ENCODE assay signal across 8 cellular contexts in the genomic region with DNA sequence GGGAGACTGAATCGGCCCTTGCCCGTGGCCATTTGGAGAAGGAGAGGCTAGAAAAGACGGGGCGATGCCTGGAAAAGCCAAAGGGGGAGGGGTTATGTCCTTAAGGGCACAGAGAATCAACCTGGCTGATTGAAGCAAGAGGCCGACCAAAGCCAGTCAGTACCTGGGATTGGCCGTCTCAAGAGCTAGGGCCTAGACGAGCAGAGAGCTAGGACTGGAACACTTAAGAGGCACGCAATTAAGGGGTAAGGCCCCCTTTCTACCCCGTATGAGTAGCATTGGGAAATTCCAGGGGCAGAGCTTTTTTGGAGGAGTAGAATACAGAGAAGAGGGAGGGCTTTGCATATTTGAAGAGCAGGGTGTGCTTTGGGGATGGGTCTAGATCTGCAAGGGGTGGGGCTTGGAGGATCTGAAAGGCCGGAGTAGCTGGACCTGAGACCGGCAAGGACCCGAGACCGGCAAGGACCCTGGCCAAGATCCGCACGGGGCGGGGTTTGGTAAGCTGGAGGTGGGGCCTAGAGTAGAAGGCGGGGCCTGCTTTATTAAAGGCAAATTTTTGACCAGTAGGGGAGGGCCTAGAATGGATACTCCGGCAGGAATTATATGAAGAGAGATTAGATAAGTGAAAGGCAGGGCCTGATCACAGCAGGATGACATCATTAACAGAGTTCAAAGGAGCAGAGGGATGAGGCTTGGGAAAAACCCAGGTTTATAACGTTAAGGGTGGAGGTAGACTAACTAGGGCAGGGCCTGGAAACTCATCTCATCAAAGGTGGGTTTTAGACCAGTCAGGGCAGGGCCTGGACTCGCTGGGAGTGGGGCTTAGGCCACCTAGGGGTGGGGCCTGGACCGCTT. TPM values are rescaled to one million over a fixed set of nuclear protein-coding genes. Genes with fewer than 3 reads are reported as not detected.
DNase-seq lines count a peak whose midpoint lies in the region; ATAC-seq and TF ChIP-seq lines count a peak whose summit lies in the region.

No MANE protein-coding gene starts in this region.

- CTCF ChIA-PET in CD4-positive, alpha-beta memory T cell (lab: Charles Lee; ENCODE audit: partially characterized antibody) = no interaction called here
- CTCF ChIA-PET in naive thymus-derived CD4-positive, alpha-beta T cell (lab: Charles Lee) = interaction anchor here (0.6 kb wide), 1 partner anchor 33 kb away, joined by 4 read pairs; no protein-coding TSS in a partner anchor

- H3K4me1 Mint-ChIP-seq in CD4-positive, alpha-beta memory T cell = peaks cover 13 to 43% (median 22%) of the 10 kb centered on the region in 4 donors
- H3K4me1 Mint-ChIP-seq in chondrocyte (ENCODE audit: low read depth) = peaks cover 19% of the 10 kb centered on the region
- H3K4me1 Mint-ChIP-seq in naive thymus-derived CD4-positive, alpha-beta T cell = peaks cover 14 to 41% (median 30%) of the 10 kb centered on the region in 7 donors
- peaks cover 7% of the 10 kb centered on the region for H3K4me1 Mint-ChIP-seq in stimulated activated memory B cell treated with anti-CD40 and anti-IgM and Interleukin-4, amounts not matched to agents 10 μg/mL and 1 μg/mL and 100 μg/mL, for 72 hours

- H3K9me3 Mint-ChIP-seq in CD4-positive, alpha-beta memory T cell = peaks cover 0 to 11% (median 9%) of the 10 kb centered on the region in 8 donors
- no peaks in the 10 kb centered on the region for H3K9me3 Mint-ChIP-seq in chondrocyte (ENCODE audit: low read depth)
- peaks cover 0 to 25% (median 9%) of the 10 kb centered on the region in 11 donors for H3K9me3 Mint-ChIP-seq in naive thymus-derived CD4-positive, alpha-beta T cell
- H3K9me3 Mint-ChIP-seq in stimulated activated memory B cell treated with anti-CD40 and anti-IgM and Interleukin-4, amounts not matched to agents 10 μg/mL and 1 μg/mL and 100 μg/mL, for 72 hours = peaks cover 27% of the 10 kb centered on the region

- H3K4me1 ChIP-seq in CD4-positive, alpha-beta memory T cell (ENCODE audit: insufficient read depth, low read length) = peaks cover 27% of the 10 kb centered on the region
- H3K4me1 ChIP-seq in naive thymus-derived CD4-positive, alpha-beta T cell (ENCODE audit: control insufficient read depth in 2 of 2, insufficient read depth in 2 of 2, low read length in 2 of 2) = peaks cover 0 to 5% of the 10 kb centered on the region in 2 donors

- ATAC-seq in naive thymus-derived CD4-positive, alpha-beta T cell = no peak
- ATAC-seq in HG03432 (IDR thresholded peaks at IDR 0.05; ENCODE audit: unreplicated experiment) = no peak
- no peak for ATAC-seq in stimulated activated memory B cell treated with anti-CD40 and anti-IgM and Interleukin-4, amounts not matched to agents 10 μg/mL and 1 μg/mL and 100 μg/mL, for 72 hours

- POLR2A ChIA-PET in CD4-positive, alpha-beta memory T cell (lab: Charles Lee; ENCODE audit: partially characterized antibody) = no interaction called here
- POLR2A ChIA-PET in naive thymus-derived CD4-positive, alpha-beta T cell (lab: Charles Lee) = no interaction called here

- TF ChIP-seq CTCF in chondrocyte (IDR thresholded peaks at IDR 0.05) = no peak

- peak overlapping the region in 3 of 7 donors; percentile 12 to 81 (median 19) for H3K27ac Mint-ChIP-seq in CD4-positive, alpha-beta memory T cell
- H3K27ac Mint-ChIP-seq in chondrocyte (ENCODE audit: unreplicated experiment) = no peak overlapping the region
- H3K27ac Mint-ChIP-seq in naive thymus-derived CD4-positive, alpha-beta T cell = peak overlapping the region in 2 of 9 donors; percentile 52 to 55
- no peak overlapping the region for H3K27ac Mint-ChIP-seq in stimulated activated memory B cell treated with anti-CD40 and anti-IgM and Interleukin-4, amounts not matched to agents 10 μg/mL and 1 μg/mL and 100 μg/mL, for 72 hours

- intact Hi-C loops in CD4-positive, alpha-beta memory T cell (cut with micrococcal nuclease) = no loop called here
- intact Hi-C loops in naive thymus-derived CD4-positive, alpha-beta T cell (cut with micrococcal nuclease) = no loop called here

- H3K9me3 ChIP-seq in CD4-positive, alpha-beta memory T cell (ENCODE audit: control insufficient read depth in 1 of 2, low read length in 2 of 2) = no peaks in the 10 kb centered on the region
- no peaks in the 10 kb centered on the region for H3K9me3 ChIP-seq in MG63
- H3K9me3 ChIP-seq in naive thymus-derived CD4-positive, alpha-beta T cell (ENCODE audit: control insufficient read depth in 2 of 3, low read length in 3 of 3) = peaks cover 0 to 4% (median 0%) of the 10 kb centered on the region in 3 experiments

- H3K27ac ChIP-seq in CD4-positive, alpha-beta memory T cell (ENCODE audit: low read depth, low read length) = no peak overlapping the region
- H3K27ac ChIP-seq in naive thymus-derived CD4-positive, alpha-beta T cell (ENCODE audit: low read depth, low read length) = no peak overlapping the region

- DNase-seq in CD4-positive, alpha-beta memory T cell = no peak
- DNase-seq in MG63 = peak; percentile 90
- DNase-seq in chondrocyte (ENCODE audit: low spot score) = no peak
- DNase-seq in naive thymus-derived CD4-positive, alpha-beta T cell = no peak
- no peak for DNase-seq in DMS79 treated with DMSO at 0.1 percent for 48 hours (lab: John Stamatoyannopoulos, UW)
- DNase-seq in NCI-H1436 treated with DMSO at 0.1 percent for 48 hours (lab: John Stamatoyannopoulos, UW) = no peak

- H3K4me3 ChIP-seq in CD4-positive, alpha-beta memory T cell (ENCODE audit: low read length in 2 of 2) = no peak overlapping the region
- H3K4me3 ChIP-seq in MG63 = peak overlapping the region; percentile 65
- no peak overlapping the region for H3K4me3 ChIP-seq in naive thymus-derived CD4-positive, alpha-beta T cell (ENCODE audit: low read length)

- H3K36me3 Mint-ChIP-seq in CD4-positive, alpha-beta memory T cell = peaks cover 0 to 4% of the 10 kb centered on the region in 2 donors
- peaks cover 7% of the 10 kb centered on the region for H3K36me3 Mint-ChIP-seq in chondrocyte (ENCODE audit: low read depth)
- peaks cover 3 to 15% (median 11%) of the 10 kb centered on the region in 5 donors for H3K36me3 Mint-ChIP-seq in naive thymus-derived CD4-positive, alpha-beta T cell
- H3K36me3 Mint-ChIP-seq in stimulated activated memory B cell treated with anti-CD40 and anti-IgM and Interleukin-4, amounts not matched to agents 10 μg/mL and 1 μg/mL and 100 μg/mL, for 72 hours = peaks cover 22% of the 10 kb centered on the region

- H3K27me3 Mint-ChIP-seq in CD4-positive, alpha-beta memory T cell = peaks cover 38 to 39% of the 10 kb centered on the region in 2 donors
- peaks cover 36% of the 10 kb centered on the region for H3K27me3 Mint-ChIP-seq in chondrocyte (ENCODE audit: low read depth)
- H3K27me3 Mint-ChIP-seq in naive thymus-derived CD4-positive, alpha-beta T cell = peaks cover 47 to 56% (median 50%) of the 10 kb centered on the region in 5 donors
- H3K27me3 Mint-ChIP-seq in stimulated activated memory B cell treated with anti-CD40 and anti-IgM and Interleukin-4, amounts not matched to agents 10 μg/mL and 1 μg/mL and 100 μg/mL, for 72 hours = peaks cover 60% of the 10 kb centered on the region

- H3K4me3 Mint-ChIP-seq in CD4-positive, alpha-beta memory T cell = peak overlapping the region; percentile 0 to 78 (median 66)
- peak overlapping the region; percentile 41 for H3K4me3 Mint-ChIP-seq in chondrocyte (ENCODE audit: unreplicated experiment)
- H3K4me3 Mint-ChIP-seq in naive thymus-derived CD4-positive, alpha-beta T cell = peak overlapping the region; percentile 39 to 82 (median 66)
- H3K4me3 Mint-ChIP-seq in stimulated activated memory B cell treated with anti-CD40 and anti-IgM and Interleukin-4, amounts not matched to agents 10 μg/mL and 1 μg/mL and 100 μg/mL, for 72 hours = no peak overlapping the region

- H3K36me3 ChIP-seq in CD4-positive, alpha-beta memory T cell (ENCODE audit: insufficient read depth, low read length) = no peaks in the 10 kb centered on the region
- H3K36me3 ChIP-seq in MG63 = no peaks in the 10 kb centered on the region
- H3K36me3 ChIP-seq in naive thymus-derived CD4-positive, alpha-beta T cell (ENCODE audit: control insufficient read depth in 2 of 3, insufficient read depth in 3 of 3, low read length in 3 of 3) = no peaks in the 10 kb centered on the region

- H3K27me3 ChIP-seq in CD4-positive, alpha-beta memory T cell (ENCODE audit: insufficient read depth, low read length) = peaks cover 39% of the 10 kb centered on the region
- H3K27me3 ChIP-seq in MG63 = no peaks in the 10 kb centered on the region; the same call in 1 of the 2 replicates
- H3K27me3 ChIP-seq in naive thymus-derived CD4-positive, alpha-beta T cell (ENCODE audit: control insufficient read depth in 2 of 2, insufficient read depth in 2 of 2, low read length in 2 of 2) = peaks cover 6 to 22% of the 10 kb centered on the region in 2 donors

RNA-seq across cellular contexts. Expression of gene CACNG6, which starts 10.7 kb away (rescaled TPM):
- not detected for total RNA-seq in CD4-positive, alpha-beta memory T cell
- polyA plus RNA-seq in CD4-positive, alpha-beta memory T cell = not detected
- total RNA-seq in MG63 (2014; rRNA removed; shearing (Covaris generic); ENCODE audit: low replicate concordance) = 0.43 TPM in 1 of 2 replicates, not detected in the other
- not detected in 3 replicates for total RNA-seq in chondrocyte
- total RNA-seq in naive thymus-derived CD4-positive, alpha-beta T cell = 1 to 10 TPM in 1 of 5 experiments, under 1 TPM in 1, not detected in 3; 0.42 to 1.9 TPM
- not detected for polyA plus RNA-seq in naive thymus-derived CD4-positive, alpha-beta T cell

RNA-seq across cellular contexts. Expression of gene CACNG8, which starts 18.0 kb away (rescaled TPM):
- not detected for total RNA-seq in CD4-positive, alpha-beta memory T cell
- polyA plus RNA-seq in CD4-positive, alpha-beta memory T cell = not detected
- total RNA-seq in MG63 (2014; rRNA removed; shearing (Covaris generic); ENCODE audit: low replicate concordance) = 0.05 TPM in 1 of 2 replicates, not detected in the other
- total RNA-seq in chondrocyte = 0.05 TPM in 1 of 3 replicates, not detected in the others
- under 1 TPM in 2 of 5 experiments, not detected in 3; 0.24 to 0.34 TPM for total RNA-seq in naive thymus-derived CD4-positive, alpha-beta T cell
- not detected for polyA plus RNA-seq in naive thymus-derived CD4-positive, alpha-beta T cell
